Comparison of ENCODE assay signal across 19 cellular contexts in the genomic region with DNA sequence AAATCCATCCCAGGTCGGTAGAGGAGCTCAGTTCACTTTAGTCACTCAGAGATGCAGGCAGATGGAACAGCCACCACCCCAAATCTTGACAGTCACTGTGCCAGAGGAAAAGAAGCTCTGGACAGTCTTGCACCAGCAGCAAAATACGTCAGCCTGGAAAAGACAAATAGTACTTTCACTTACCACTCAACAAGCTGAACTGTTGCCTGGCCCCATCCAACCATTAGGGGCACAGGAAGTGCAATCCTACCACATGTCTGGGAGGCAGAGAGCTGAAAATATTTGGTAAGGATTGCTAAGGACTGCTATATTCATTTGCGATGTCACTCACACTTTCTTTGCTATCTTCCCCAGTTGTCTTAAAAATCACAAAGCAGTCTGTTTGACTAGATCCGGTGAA.
"Had no signal": no experiment of that assay in that cellular context is flagged by ENCODE, and none has a peak within 500 bp of the region (broad histone marks: within the 10 kb centered on the region; RNA-seq: fewer than 3 reads in every experiment).

No MANE protein-coding gene starts in this region.

- DNase-seq: activated CD4-positive, alpha-beta T cell treated with anti-CD3 and anti-CD28 coated beads for 36 hours; activated CD4-positive, alpha-beta T cell treated with anti-CD3 and anti-CD28 coated beads, Interleukin-2, amount 50 U/mL, for 48 hours; activated gamma-delta T cell; cerebellar nuclear complex; cortex of kidney; effector CD4-positive, alpha-beta T cell; midbrain; pancreas; right lobe of liver; small intestine; stimulated activated CD4-positive, alpha-beta T cell treated with anti-CD3 and anti-CD28 coated beads, Interleukin-15, amount 100 ng/mL, for 24 hours; stimulated activated CD4-positive, alpha-beta T cell treated with anti-CD3 and anti-CD28 coated beads, Interleukin-4, amount 100 ng/mL, for 1 hour; stimulated activated naive CD8-positive, alpha-beta T cell treated with anti-CD3 and anti-CD28 coated beads, Interleukin-15, amount 100 ng/mL, for 72 hours; T-helper 17 cell; WERI-Rb-1 had no signal

- H3K27ac ChIP-seq: pancreas, right lobe of liver, suprapubic skin, transverse colon, vagina, WERI-Rb-1 had no signal

- H3K27me3 ChIP-seq: pancreas, right lobe of liver, suprapubic skin, transverse colon, vagina had no signal

- H3K36me3 ChIP-seq: pancreas, right lobe of liver, suprapubic skin, transverse colon, vagina, WERI-Rb-1 had no signal

- H3K4me1 ChIP-seq: pancreas, right lobe of liver, suprapubic skin, vagina had no signal

- ATAC-seq: activated CD4-positive, alpha-beta T cell treated with anti-CD3 and anti-CD28 coated beads for 36 hours; esophagus mucosa; pancreas; stimulated activated naive CD8-positive, alpha-beta T cell treated with anti-CD3 and anti-CD28 coated beads, Interleukin-15, amount 100 ng/mL, for 72 hours; T-helper 17 cell had no signal

- H3K4me3 ChIP-seq: pancreas, right lobe of liver, suprapubic skin, transverse colon, vagina had no signal

- H3K9me3 ChIP-seq: pancreas, right lobe of liver, suprapubic skin, transverse colon, vagina had no signal
